28 cellular contexts compared by ENCODE assay signal in the genomic region with DNA sequence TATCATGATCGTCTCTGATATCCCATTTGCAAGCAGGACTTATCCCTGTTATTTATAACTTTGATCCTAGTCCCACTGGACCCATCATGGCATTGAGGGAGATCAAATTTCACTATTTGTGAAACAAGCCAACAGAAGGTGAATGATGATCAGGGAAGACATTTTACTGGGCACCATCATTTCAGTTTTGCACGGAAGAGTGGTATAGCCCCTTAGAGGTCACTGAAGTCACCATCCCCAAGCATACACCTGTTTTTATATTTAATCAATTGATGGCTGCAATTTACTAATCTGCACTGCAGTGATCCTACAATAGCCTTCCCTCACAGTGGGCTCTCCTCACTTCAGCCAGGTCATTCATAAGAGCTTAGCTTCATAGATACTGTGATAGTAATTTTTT.
"Had no signal": no experiment of that assay in that cellular context is flagged by ENCODE, and none has a peak within 500 bp of the region (broad histone marks: within the 10 kb centered on the region; RNA-seq: fewer than 3 reads in every experiment).

No MANE protein-coding gene starts in this region.

- DNase-seq: activated CD4-positive, alpha-beta memory T cell treated with anti-CD3 and anti-CD28 coated beads for 36 hours; activated CD4-positive, alpha-beta T cell treated with anti-CD3 and anti-CD28 coated beads for 36 hours; activated CD4-positive, alpha-beta T cell treated with anti-CD3 and anti-CD28 coated beads, Interleukin-2, amount 10 ng/mL, durations not matched to agents 24 days and 14 days; activated CD4-positive, CD25-positive, alpha-beta regulatory T cell; activated CD4-positive, CD25-positive, alpha-beta regulatory T cell treated with anti-CD3 and anti-CD28 coated beads, Interleukin-2, amount 50 U/mL, for 72 hours; activated CD8-positive, alpha-beta memory T cell treated with anti-CD3 and anti-CD28 coated beads, Interleukin-2, amount 10 ng/mL, durations not matched to agents 7 days and 5 days; activated CD8-positive, alpha-beta memory T cell treated with anti-CD3 and anti-CD28 coated beads, Interleukin-2, amount 50 U/mL, for 4 hours; activated CD8-positive, alpha-beta T cell treated with anti-CD3 and anti-CD28 coated beads, Interleukin-2, amount 10 ng/mL, durations not matched to agents 7 days and 5 days; activated effector memory CD4-positive, alpha-beta T cell treated with anti-CD3 and anti-CD28 coated beads, Interleukin-2, amount 50 U/mL, for 16 hours; activated naive CD4-positive, alpha-beta T cell treated with anti-CD3 and anti-CD28 coated beads, Interleukin-2, amount 10 ng/mL, durations not matched to agents 7 days and 5 days; activated naive CD8-positive, alpha-beta T cell treated with anti-CD3 and anti-CD28 coated beads, Interleukin-2, amount 10 ng/mL, durations not matched to agents 7 days and 5 days; activated T-cell treated with anti-CD3 and anti-CD28 coated beads, Interleukin-2, amount 50 U/mL, for 1 hour; activated T-cell treated with anti-CD3 and anti-CD28 coated beads, Interleukin-2, amount 50 U/mL, for 48 hours; central memory CD4-positive, alpha-beta T cell; cerebellar nuclear complex; colonic mucosa; effector CD8-positive, alpha-beta T cell; esophagus squamous epithelium; foreskin melanocyte; heart right ventricle; T1000 had no signal

- H3K79me2 ChIP-seq: hepatocyte had no signal

- H3K9me3 ChIP-seq: colonic mucosa, esophagus squamous epithelium, gastroesophageal sphincter had no signal

- H3K4me2 ChIP-seq: hepatocyte had no signal

- ATAC-seq: activated CD4-positive, alpha-beta T cell treated with anti-CD3 and anti-CD28 coated beads for 36 hours; activated CD8-positive, alpha-beta memory T cell treated with anti-CD3 and anti-CD28 coated beads, Interleukin-2, amount 10 ng/mL, durations not matched to agents 7 days and 5 days; activated CD8-positive, alpha-beta T cell treated with anti-CD3 and anti-CD28 coated beads, Interleukin-2, amount 10 ng/mL, durations not matched to agents 7 days and 5 days; activated naive CD4-positive, alpha-beta T cell treated with anti-CD3 and anti-CD28 coated beads, Interleukin-2, amount 50 U/mL, for 72 hours; gastroesophageal sphincter; heart right ventricle had no signal

- H2AFZ ChIP-seq: hepatocyte had no signal

- H3K4me1 ChIP-seq: ascending aorta, breast epithelium, colonic mucosa, heart right ventricle had no signal

- H3K4me3 ChIP-seq: ascending aorta, breast epithelium, cardiac muscle cell, colonic mucosa, esophagus squamous epithelium, gastroesophageal sphincter, heart right ventricle, hepatocyte had no signal

- H3K36me3 ChIP-seq: ascending aorta, breast epithelium, cardiac muscle cell, colonic mucosa, esophagus squamous epithelium, gastroesophageal sphincter, heart right ventricle had no signal

- H3K27ac ChIP-seq: ascending aorta, breast epithelium, cardiac muscle cell, colonic mucosa, epithelial cell of prostate, esophagus squamous epithelium, gastroesophageal sphincter, heart right ventricle, hepatocyte had no signal
